Comparison of ENCODE assay signal across 8 cellular contexts in genomic region chr19:50728084-50728737, GRCh38. TPM values are rescaled to one million over a fixed set of nuclear protein-coding genes. Genes with fewer than 3 reads are reported as not detected.
A peak's percentile ranks its signal among the peaks of the same experiment; 100 is the strongest.
DNase-seq lines count a peak whose midpoint lies in the region; ATAC-seq and TF ChIP-seq lines count a peak whose summit lies in the region.

No MANE protein-coding gene starts in this region.

- no peaks in the 10 kb centered on the region for H3K9me3 Mint-ChIP-seq in activated CD4-positive, alpha-beta memory T cell treated with anti-CD3 and anti-CD28 coated beads, Interleukin-2, amount 10 ng/mL, durations not matched to agents 7 days and 5 days
- no peaks in the 10 kb centered on the region for H3K9me3 Mint-ChIP-seq in stimulated activated naive CD8-positive, alpha-beta T cell treated with anti-CD3 and anti-CD28 coated beads, Interleukin-15, amount 100 ng/mL, for 72 hours

- H3K4me3 ChIP-seq in epithelial cell of proximal tubule (ENCODE audit: low read depth, low read length) (peak overlapping the region; percentile 11), neural cell (ENCODE audit: low read length) (peak overlapping the region; percentile 53)

- peak; percentile 35 for DNase-seq in DMS 273 (lab: John Stamatoyannopoulos, UW; ENCODE audit: unreplicated experiment)
- DNase-seq in DMS 273 treated with DMSO at 0.1 percent for 48 hours (lab: John Stamatoyannopoulos, UW), result no peak
- DNase-seq in activated CD4-positive, alpha-beta memory T cell treated with anti-CD3 and anti-CD28 coated beads, Interleukin-2, amount 10 ng/mL, durations not matched to agents 7 days and 5 days, result peak; percentile 49
- no peak for DNase-seq in epithelial cell of proximal tubule (ENCODE audit: low read depth)
- DNase-seq in stimulated activated naive CD8-positive, alpha-beta T cell treated with anti-CD3 and anti-CD28 coated beads, Interleukin-15, amount 100 ng/mL, for 72 hours, result peak; percentile 93 to 96
- no peak for DNase-seq in GM19238 (ENCODE audit: insufficient read length, low spot score)

- no peaks in the 10 kb centered on the region for H4K20me1 ChIP-seq in neural cell (ENCODE audit: insufficient read depth)

- no peaks in the 10 kb centered on the region for H3K27me3 ChIP-seq in neural cell (ENCODE audit: insufficient read depth, low read depth, low read length)

- no peak for TF ChIP-seq RAD21 in neural cell (conservative IDR thresholded peaks at IDR 0.05)

- no peak overlapping the region for H3K27ac Mint-ChIP-seq in activated CD4-positive, alpha-beta memory T cell treated with anti-CD3 and anti-CD28 coated beads, Interleukin-2, amount 10 ng/mL, durations not matched to agents 7 days and 5 days
- H3K27ac Mint-ChIP-seq in stimulated activated naive CD8-positive, alpha-beta T cell treated with anti-CD3 and anti-CD28 coated beads, Interleukin-15, amount 100 ng/mL, for 72 hours, result peak overlapping the region; percentile 4 to 95

- TF ChIP-seq CTCF in epithelial cell of proximal tubule (conservative IDR thresholded peaks at IDR 0.05; ENCODE audit: low read depth, low read length) (no peak), neural cell (IDR thresholded peaks at IDR 0.05; ENCODE audit: poor library complexity, severe bottlenecking) (no peak)

- peaks cover 20% of the 10 kb centered on the region for H3K27me3 Mint-ChIP-seq in activated CD4-positive, alpha-beta memory T cell treated with anti-CD3 and anti-CD28 coated beads, Interleukin-2, amount 10 ng/mL, durations not matched to agents 7 days and 5 days
- peaks cover 8% of the 10 kb centered on the region for H3K27me3 Mint-ChIP-seq in stimulated activated naive CD8-positive, alpha-beta T cell treated with anti-CD3 and anti-CD28 coated beads, Interleukin-15, amount 100 ng/mL, for 72 hours

- no peak overlapping the region for H3K4me2 ChIP-seq in neural cell (ENCODE audit: low read length)

- POLR2A ChIA-PET in activated CD4-positive, alpha-beta memory T cell treated with anti-CD3 and anti-CD28 coated beads, Interleukin-2, amount 10 ng/mL, durations not matched to agents 7 days and 5 days (lab: Charles Lee), result interaction anchor here (1.1 kb wide), 1 partner anchor 76 kb away, joined by 3 read pairs; no protein-coding TSS in a partner anchor

- peaks cover 3% of the 10 kb centered on the region for H3K79me2 ChIP-seq in neural cell (replicated peaks; ENCODE audit: insufficient read depth, low read length)

- no peak overlapping the region for H2AFZ ChIP-seq in neural cell (ENCODE audit: low read depth, low read length)

- no peaks in the 10 kb centered on the region for H3K36me3 ChIP-seq in neural cell (ENCODE audit: insufficient read depth, low read length)

- TF ChIP-seq EP300 in neural cell (conservative IDR thresholded peaks at IDR 0.05; ENCODE audit: poor library complexity, severe bottlenecking), result no peak

- H3K36me3 Mint-ChIP-seq in activated CD4-positive, alpha-beta memory T cell treated with anti-CD3 and anti-CD28 coated beads, Interleukin-2, amount 10 ng/mL, durations not matched to agents 7 days and 5 days (ENCODE audit: low read depth), result no peaks in the 10 kb centered on the region

- H3K9me2 ChIP-seq in neural cell (ENCODE audit: insufficient read depth, low read length), result no peaks in the 10 kb centered on the region

- H3K4me3 Mint-ChIP-seq in activated CD4-positive, alpha-beta memory T cell treated with anti-CD3 and anti-CD28 coated beads, Interleukin-2, amount 10 ng/mL, durations not matched to agents 7 days and 5 days, result no peak overlapping the region
- H3K4me3 Mint-ChIP-seq in stimulated activated naive CD8-positive, alpha-beta T cell treated with anti-CD3 and anti-CD28 coated beads, Interleukin-15, amount 100 ng/mL, for 72 hours, result peak overlapping the region; percentile 77 to 81

- peaks cover 15% of the 10 kb centered on the region for H3K4me1 Mint-ChIP-seq in activated CD4-positive, alpha-beta memory T cell treated with anti-CD3 and anti-CD28 coated beads, Interleukin-2, amount 10 ng/mL, durations not matched to agents 7 days and 5 days
- peaks cover 46% of the 10 kb centered on the region for H3K4me1 Mint-ChIP-seq in stimulated activated naive CD8-positive, alpha-beta T cell treated with anti-CD3 and anti-CD28 coated beads, Interleukin-15, amount 100 ng/mL, for 72 hours

- CTCF ChIA-PET in activated CD4-positive, alpha-beta memory T cell treated with anti-CD3 and anti-CD28 coated beads, Interleukin-2, amount 10 ng/mL, durations not matched to agents 7 days and 5 days (lab: Charles Lee), result no interaction called here

- H3K9me3 ChIP-seq in neural cell (ENCODE audit: low read length), result no peaks in the 10 kb centered on the region

- no peak overlapping the region for H3K9ac ChIP-seq in neural cell (ENCODE audit: low read length)

- H3F3A ChIP-seq in neural cell (ENCODE audit: insufficient read depth, low read length, poor library complexity, severe bottlenecking), result no peaks in the 10 kb centered on the region

- ATAC-seq in stimulated activated naive CD8-positive, alpha-beta T cell treated with anti-CD3 and anti-CD28 coated beads, Interleukin-15, amount 100 ng/mL, for 72 hours, result peak; percentile 75
- no peak for ATAC-seq in HG03439 (IDR thresholded peaks at IDR 0.05; ENCODE audit: unreplicated experiment)

- no peak overlapping the region for H3K27ac ChIP-seq in neural cell (ENCODE audit: low read length)

TF ChIP-seq in neural cell, 6 proteins besides CTCF, POLR2A, EP300 and RAD21:
- TF ChIP-seq SMC3 (conservative IDR thresholded peaks at IDR 0.05; ENCODE audit: poor library complexity) (no peak), POLR2AphosphoS5 (IDR thresholded peaks at IDR 0.05) (no peak), MXI1 (conservative IDR thresholded peaks at IDR 0.05; ENCODE audit: poor library complexity, severe bottlenecking) (peak; percentile 46)

RNA-seq across cellular contexts. Expression of gene CLEC11A, which starts 5.0 kb away (rescaled TPM):
- total RNA-seq in activated CD4-positive, alpha-beta memory T cell treated with anti-CD3 and anti-CD28 coated beads, Interleukin-2, amount 10 ng/mL, durations not matched to agents 7 days and 5 days, result under 1 TPM; 0.43 to 0.65 TPM
- 2.8 and 12.7 TPM in 2 replicates for total RNA-seq in epithelial cell of proximal tubule
- polyA plus RNA-seq in neural cell, result 18.4 and 19.5 TPM in 2 replicates
- polyA minus RNA-seq in neural cell, result 3.4 and 3.7 TPM in 2 replicates

RNA-seq across cellular contexts. Expression of gene SHANK1, which starts 8.6 kb away (rescaled TPM):
- total RNA-seq in activated CD4-positive, alpha-beta memory T cell treated with anti-CD3 and anti-CD28 coated beads, Interleukin-2, amount 10 ng/mL, durations not matched to agents 7 days and 5 days, result not detected
- 0.29 TPM in 1 of 2 replicates, not detected in the other for total RNA-seq in epithelial cell of proximal tubule
- polyA plus RNA-seq in neural cell, result 3.2 and 7.9 TPM in 2 replicates
- polyA minus RNA-seq in neural cell, result 22.0 and 24.6 TPM in 2 replicates

RNA-seq across cellular contexts. Expression of gene GPR32, which starts 42.1 kb away (rescaled TPM):
- total RNA-seq in activated CD4-positive, alpha-beta memory T cell treated with anti-CD3 and anti-CD28 coated beads, Interleukin-2, amount 10 ng/mL, durations not matched to agents 7 days and 5 days, result not detected
- total RNA-seq in epithelial cell of proximal tubule, result not detected in 2 replicates
- polyA plus RNA-seq in neural cell, result not detected in 2 replicates
- not detected in 2 replicates for polyA minus RNA-seq in neural cell

Comparison
In these comparisons a context has a peak if more than half of its experiments do, and no peak if none do; other contexts are left out.
1. DNase-seq: peak in DMS 273 (single experiment), activated CD4-positive, alpha-beta memory T cell treated with anti-CD3 and anti-CD28 coated beads, Interleukin-2, amount 10 ng/mL, durations not matched to agents 7 days and 5 days (single experiment) and stimulated activated naive CD8-positive, alpha-beta T cell treated with anti-CD3 and anti-CD28 coated beads, Interleukin-15, amount 100 ng/mL, for 72 hours (2 of 2); none in DMS 273 treated with DMSO at 0.1 percent for 48 hours (single experiment), epithelial cell of proximal tubule (single experiment) and GM19238 (single experiment).